19 cellular contexts compared by ENCODE assay signal in the genomic region with DNA sequence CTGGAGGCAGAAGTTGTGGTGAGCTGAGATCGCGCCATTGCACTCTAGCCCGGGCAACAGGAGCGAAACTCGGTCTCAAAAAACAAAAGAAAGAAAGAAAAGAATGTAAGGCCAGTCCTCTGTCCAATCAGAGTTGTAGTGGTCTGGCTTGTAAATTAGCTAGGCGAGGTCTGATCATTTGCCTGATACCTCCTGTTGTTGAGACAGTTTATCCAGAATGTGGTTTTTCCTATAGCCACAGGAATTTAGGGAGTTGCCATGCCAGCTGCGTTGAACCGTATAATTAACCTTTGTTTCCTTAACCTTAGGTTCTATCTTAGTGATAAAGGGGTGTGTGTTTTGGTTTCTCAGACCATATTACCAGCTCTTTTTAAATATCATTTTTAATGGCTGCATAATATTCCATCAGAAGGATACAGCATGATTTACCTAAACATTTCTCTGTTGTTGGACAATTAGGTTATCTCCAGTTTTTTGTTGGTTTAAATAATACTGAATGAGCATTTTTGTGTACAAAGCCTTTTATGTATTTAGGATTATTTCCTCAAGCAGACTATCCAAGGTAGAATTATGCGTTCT.
"Had no signal": no experiment of that assay in that cellular context is flagged by ENCODE, and none has a peak within 500 bp of the region (broad histone marks: within the 10 kb centered on the region; RNA-seq: fewer than 3 reads in every experiment).

No MANE protein-coding gene starts in this region.

- DNase-seq: colonic mucosa; dermis blood vessel endothelial cell; endodermal cell; erythroblast; foreskin melanocyte; left colon; left ventricle myocardium superior; mesenchymal stem cell; naive thymus-derived CD4-positive, alpha-beta T cell; posterior cingulate gyrus; sigmoid colon; small intestine; stimulated activated CD4-positive, alpha-beta T cell treated with anti-CD3 and anti-CD28 coated beads, Interleukin-12 subunit alpha, Interleukin-12 subunit beta, amount 100 ng/mL, for 4 hours; stimulated activated naive CD4-positive, alpha-beta T cell; upper lobe of left lung; uterus had no signal

- H3K4me1 ChIP-seq: colonic mucosa, sigmoid colon, upper lobe of left lung, uterus had no signal

- H3K4me2 ChIP-seq: hepatocyte had no signal

- H3K9me3 ChIP-seq: colonic mucosa, neutrophil, sigmoid colon, upper lobe of left lung, uterus had no signal

- H3K79me2 ChIP-seq: hepatocyte had no signal

- H3K4me3 ChIP-seq: colonic mucosa, hepatocyte, lung, sigmoid colon, upper lobe of left lung, uterus had no signal

- H2AFZ ChIP-seq: hepatocyte had no signal

- H3K27ac ChIP-seq: colonic mucosa, hepatocyte, neutrophil, sigmoid colon, upper lobe of left lung, uterus had no signal

- H3K27me3 ChIP-seq: colonic mucosa, neutrophil, upper lobe of left lung, uterus had no signal

- ATAC-seq: left colon; left ventricle myocardium superior; naive thymus-derived CD4-positive, alpha-beta T cell had no signal

- H3K36me3 ChIP-seq: colonic mucosa, sigmoid colon, upper lobe of left lung, uterus had no signal
